Comparison of ENCODE assay signal across 8 cellular contexts in genomic region chr4:99462875-99463464, GRCh38. TPM values are rescaled to one million over a fixed set of nuclear protein-coding genes. Genes with fewer than 3 reads are reported as not detected.
A peak's percentile ranks its signal among the peaks of the same experiment; 100 is the strongest.
DNase-seq lines count a peak whose midpoint lies in the region; ATAC-seq and TF ChIP-seq lines count a peak whose summit lies in the region.

No MANE protein-coding gene starts in this region.

- H3K4me3 Mint-ChIP-seq in neural progenitor cell, result no peak overlapping the region

- H3K36me3 Mint-ChIP-seq in neural progenitor cell, result no peaks in the 10 kb centered on the region

- no peaks in the 10 kb centered on the region for H4K20me1 ChIP-seq in neural progenitor cell (ENCODE audit: low read depth)

- no peaks in the 10 kb centered on the region for H3K79me2 ChIP-seq in neural progenitor cell (ENCODE audit: low read depth)

- TF ChIP-seq CTCF in fibroblast of mammary gland (conservative IDR thresholded peaks at IDR 0.05; ENCODE audit: control insufficient read depth, insufficient read depth, low read depth, low read length) (peak; percentile 93), neural progenitor cell (IDR thresholded peaks at IDR 0.05) (peak; percentile 90), upper lobe of right lung (IDR thresholded peaks at IDR 0.05) (peak; percentile 80)

- H3K27ac ChIP-seq in neural progenitor cell (no peak overlapping the region), upper lobe of right lung (no peak overlapping the region)

- no peaks in the 10 kb centered on the region for H3K4me1 ChIP-seq in neural progenitor cell
- H3K4me1 ChIP-seq in upper lobe of right lung, result no peaks in the 10 kb centered on the region

- H3K27me3 ChIP-seq in neural progenitor cell (no peaks in the 10 kb centered on the region), upper lobe of right lung (no peaks in the 10 kb centered on the region)

- no peak overlapping the region for H3K9ac ChIP-seq in neural progenitor cell

- H3K27ac Mint-ChIP-seq in neural progenitor cell, result no peak overlapping the region

- no peak overlapping the region for H2AFZ ChIP-seq in neural progenitor cell (replicated peaks)

- H3K9me3 Mint-ChIP-seq in neural progenitor cell, result no peaks in the 10 kb centered on the region

- no peaks in the 10 kb centered on the region for H3K9me3 ChIP-seq in neural progenitor cell (ENCODE audit: low read depth)
- H3K9me3 ChIP-seq in upper lobe of right lung, result no peaks in the 10 kb centered on the region

- ATAC-seq in GM19395 (IDR thresholded peaks at IDR 0.05; ENCODE audit: unreplicated experiment) (peak; percentile 98), HG03439 (IDR thresholded peaks at IDR 0.05; ENCODE audit: unreplicated experiment) (peak; percentile 87), upper lobe of right lung (peak; percentile 97)

- no peak overlapping the region for H3K4me2 ChIP-seq in neural progenitor cell

- no peak overlapping the region for H3K4me3 ChIP-seq in fibroblast of mammary gland (ENCODE audit: control insufficient read depth, low read depth, low read length)
- no peak overlapping the region for H3K4me3 ChIP-seq in neural progenitor cell
- H3K4me3 ChIP-seq in upper lobe of right lung, result no peak overlapping the region

- intact Hi-C loops in upper lobe of right lung (cut with DNase I), result no loop called here

- DNase-seq in DMS 273 treated with DMSO at 0.1 percent for 48 hours (lab: John Stamatoyannopoulos, UW), result peak; percentile 3
- peak; percentile 48 for DNase-seq in NOMO-1 treated with DMSO at 0.1 percent for 48 hours (lab: John Stamatoyannopoulos, UW; ENCODE audit: unreplicated experiment)
- DNase-seq in activated T-cell treated with anti-CD3 and anti-CD28 coated beads, Interleukin-2, amount 50 U/mL, for 1 hour, result peak; percentile 29
- DNase-seq in fibroblast of mammary gland (ENCODE audit: low read depth), result peak; percentile 76
- DNase-seq in neural progenitor cell (ENCODE audit: low spot score), result peak; percentile 81
- DNase-seq in upper lobe of right lung, result no peak

- no peaks in the 10 kb centered on the region for H3K36me3 ChIP-seq in neural progenitor cell
- H3K36me3 ChIP-seq in upper lobe of right lung, result no peaks in the 10 kb centered on the region

- H3K27me3 Mint-ChIP-seq in neural progenitor cell (ENCODE audit: insufficient read depth, low read depth), result peaks cover 4% of the 10 kb centered on the region

- peaks cover 13% of the 10 kb centered on the region for H3K4me1 Mint-ChIP-seq in neural progenitor cell

- no peaks in the 10 kb centered on the region for H3F3A ChIP-seq in neural progenitor cell (ENCODE audit: low read depth)

RNA-seq across cellular contexts. Expression of gene ADH7, which starts 27.8 kb away (rescaled TPM):
- total RNA-seq in neural progenitor cell (ENCODE audit: low replicate concordance) (not detected in 2 replicates), upper lobe of right lung (not detected)

RNA-seq across cellular contexts. Expression of gene C4orf17, which starts 47.9 kb away (rescaled TPM):
- total RNA-seq in neural progenitor cell (ENCODE audit: low replicate concordance), result not detected in 2 replicates
- total RNA-seq in upper lobe of right lung, result not detected
